In genomic region chr11:60214386-60214785, GRCh38 we compare ENCODE assay signal across 30 cellular contexts. TPM values are rescaled to one million over a fixed set of nuclear protein-coding genes. Genes with fewer than 3 reads are reported as not detected.
"Had no signal": no experiment of that assay in that cellular context is flagged by ENCODE, and none has a peak within 500 bp of the region (broad histone marks: within the 10 kb centered on the region; RNA-seq: fewer than 3 reads in every experiment).

No MANE protein-coding gene starts in this region.

- H3K27ac Mint-ChIP-seq: stimulated activated effector memory CD8-positive, alpha-beta T cell treated with anti-CD3 and anti-CD28 coated beads, Interleukin-12 subunit alpha, Interleukin-12 subunit beta, amount 100 ng/mL, for 72 hours; stimulated activated memory B cell treated with anti-CD40 and anti-IgM and Interleukin-4, amounts not matched to agents 10 μg/mL and 1 μg/mL and 100 μg/mL, for 72 hours; stimulated activated naive B cell treated with anti-CD40 and anti-IgM and Interleukin-4, amounts not matched to agents 10 μg/mL and 1 μg/mL and 100 μg/mL, for 72 hours; stimulated activated naive CD8-positive, alpha-beta T cell treated with anti-CD3 and anti-CD28 coated beads, Interleukin-15, amount 100 ng/mL, for 72 hours; stimulated activated naive CD8-positive, alpha-beta T cell treated with anti-CD3 and anti-CD28 coated beads, Interleukin-15, Interleukin-2, amounts not matched to agents 100 ng/mL and 50 ng/mL, for 24 hours; type B pancreatic cell had no signal

- H3K36me3 ChIP-seq: stomach, suprapubic skin, thoracic aorta, thyroid gland, tibial artery, tibial nerve, transverse colon, upper lobe of left lung, upper lobe of right lung, uterus, vagina had no signal

- H3K27me3 ChIP-seq: stomach, suprapubic skin, testis, thyroid gland, tibial artery, tibial nerve, transverse colon, upper lobe of left lung, upper lobe of right lung, uterus, vagina had no signal

- H3K36me3 Mint-ChIP-seq: stimulated activated effector memory CD8-positive, alpha-beta T cell treated with anti-CD3 and anti-CD28 coated beads, Interleukin-12 subunit alpha, Interleukin-12 subunit beta, amount 100 ng/mL, for 72 hours; stimulated activated memory B cell treated with anti-CD40 and anti-IgM and Interleukin-4, amounts not matched to agents 10 μg/mL and 1 μg/mL and 100 μg/mL, for 72 hours; stimulated activated naive B cell treated with anti-CD40 and anti-IgM and Interleukin-4, amounts not matched to agents 10 μg/mL and 1 μg/mL and 100 μg/mL, for 72 hours; type B pancreatic cell had no signal

- FAIRE-seq: urothelium cell line had no signal

- DNase-seq: stimulated activated CD4-positive, alpha-beta T cell treated with anti-CD3 and anti-CD28 coated beads, Interleukin-2, amount 100 ng/mL, for 48 hours; stimulated activated CD4-positive, alpha-beta T cell treated with anti-CD3 and anti-CD28 coated beads, Interleukin-4, amount 100 ng/mL, for 1 hour; stimulated activated CD4-positive, alpha-beta T cell treated with anti-CD3 and anti-CD28 coated beads, Interleukin-4, amount 100 ng/mL, for 24 hours; stimulated activated CD4-positive, alpha-beta T cell treated with anti-CD3 and anti-CD28 coated beads, Interleukin-4, amount 100 ng/mL, for 4 hours; stimulated activated CD8-positive, alpha-beta memory T cell treated with anti-CD3 and anti-CD28 coated beads, Interleukin-4, amount 100 ng/mL, for 48 hours; stimulated activated naive B cell treated with anti-CD40 and anti-IgM and Interleukin-4, amounts not matched to agents 10 μg/mL and 1 μg/mL and 100 μg/mL, for 72 hours; stimulated activated naive CD4-positive, alpha-beta T cell; stimulated activated naive CD4-positive, alpha-beta T cell treated with Interleukin-2 at 50 U/mL for 16 hours; stimulated activated naive CD8-positive, alpha-beta T cell treated with anti-CD3 and anti-CD28 coated beads, Interleukin-15, amount 100 ng/mL, for 72 hours; stimulated activated naive CD8-positive, alpha-beta T cell treated with anti-CD3 and anti-CD28 coated beads, Interleukin-15, Interleukin-2, amounts not matched to agents 100 U/mL and 50 U/mL, for 24 hours; stomach; substantia nigra; testis; thyroid gland; tibial artery; transverse colon; trophoblast cell; upper lobe of left lung; upper lobe of right lung; uterus had no signal

- H3K4me3 Mint-ChIP-seq: stimulated activated effector memory CD8-positive, alpha-beta T cell treated with anti-CD3 and anti-CD28 coated beads, Interleukin-12 subunit alpha, Interleukin-12 subunit beta, amount 100 ng/mL, for 72 hours; stimulated activated memory B cell treated with anti-CD40 and anti-IgM and Interleukin-4, amounts not matched to agents 10 μg/mL and 1 μg/mL and 100 μg/mL, for 72 hours; stimulated activated naive B cell treated with anti-CD40 and anti-IgM and Interleukin-4, amounts not matched to agents 10 μg/mL and 1 μg/mL and 100 μg/mL, for 72 hours; stimulated activated naive CD8-positive, alpha-beta T cell treated with anti-CD3 and anti-CD28 coated beads, Interleukin-15, amount 100 ng/mL, for 72 hours; stimulated activated naive CD8-positive, alpha-beta T cell treated with anti-CD3 and anti-CD28 coated beads, Interleukin-15, Interleukin-2, amounts not matched to agents 100 ng/mL and 50 ng/mL, for 24 hours; type B pancreatic cell had no signal

- H3K9me3 Mint-ChIP-seq: stimulated activated effector memory CD8-positive, alpha-beta T cell treated with anti-CD3 and anti-CD28 coated beads, Interleukin-12 subunit alpha, Interleukin-12 subunit beta, amount 100 ng/mL, for 72 hours; stimulated activated memory B cell treated with anti-CD40 and anti-IgM and Interleukin-4, amounts not matched to agents 10 μg/mL and 1 μg/mL and 100 μg/mL, for 72 hours; stimulated activated naive B cell treated with anti-CD40 and anti-IgM and Interleukin-4, amounts not matched to agents 10 μg/mL and 1 μg/mL and 100 μg/mL, for 72 hours; stimulated activated naive CD8-positive, alpha-beta T cell treated with anti-CD3 and anti-CD28 coated beads, Interleukin-15, amount 100 ng/mL, for 72 hours; stimulated activated naive CD8-positive, alpha-beta T cell treated with anti-CD3 and anti-CD28 coated beads, Interleukin-15, Interleukin-2, amounts not matched to agents 100 ng/mL and 50 ng/mL, for 24 hours; type B pancreatic cell had no signal

- H3K4me1 Mint-ChIP-seq: stimulated activated effector memory CD8-positive, alpha-beta T cell treated with anti-CD3 and anti-CD28 coated beads, Interleukin-12 subunit alpha, Interleukin-12 subunit beta, amount 100 ng/mL, for 72 hours; stimulated activated naive CD8-positive, alpha-beta T cell treated with anti-CD3 and anti-CD28 coated beads, Interleukin-15, amount 100 ng/mL, for 72 hours had no signal

- H3K4me3 ChIP-seq: stomach, suprapubic skin, testis, thoracic aorta, thyroid gland, tibial artery, tibial nerve, transverse colon, upper lobe of left lung, upper lobe of right lung, uterus, vagina had no signal

- H3K27ac ChIP-seq: stomach, suprapubic skin, testis, thoracic aorta, thyroid gland, tibial artery, tibial nerve, transverse colon, upper lobe of left lung, upper lobe of right lung, uterus, vagina had no signal

- ATAC-seq: stimulated activated effector memory CD8-positive, alpha-beta T cell treated with anti-CD3 and anti-CD28 coated beads, Interleukin-12 subunit alpha, Interleukin-12 subunit beta, amount 100 ng/mL, for 72 hours; stimulated activated memory B cell treated with anti-CD40 and anti-IgM and Interleukin-4, amounts not matched to agents 10 μg/mL and 1 μg/mL and 100 μg/mL, for 72 hours; stimulated activated naive B cell treated with anti-CD40 and anti-IgM and Interleukin-4, amounts not matched to agents 10 μg/mL and 1 μg/mL and 100 μg/mL, for 72 hours; stimulated activated naive CD8-positive, alpha-beta T cell treated with anti-CD3 and anti-CD28 coated beads, Interleukin-15, amount 100 ng/mL, for 72 hours; stimulated activated naive CD8-positive, alpha-beta T cell treated with anti-CD3 and anti-CD28 coated beads, Interleukin-15, Interleukin-2, amounts not matched to agents 100 U/mL and 50 U/mL, for 24 hours; upper lobe of right lung had no signal

- H3K9me3 ChIP-seq: stomach, suprapubic skin, testis, thoracic aorta, thyroid gland, tibial artery, tibial nerve, transverse colon, upper lobe of left lung, upper lobe of right lung, uterus, vagina had no signal

- H3K4me1 ChIP-seq: stomach, suprapubic skin, testis, thyroid gland, tibial artery, tibial nerve, transverse colon, upper lobe of left lung, upper lobe of right lung, uterus, vagina had no signal

RNA-seq across cellular contexts. Expression of gene MS4A4E, which starts 28.6 kb away (rescaled TPM):
- total RNA-seq: temporal lobe had no signal
